1 cellular context compared by ENCODE assay signal in genomic region chr20:11918280-11918952, GRCh38.
TF ChIP-seq lines count a peak whose summit lies in the region.

No MANE protein-coding gene starts in this region.

TF ChIP-seq in HepG2, 621 proteins besides CTCF, POLR2A, EP300 and RAD21 (continued from another document):
- TF ChIP-seq, protein P1, sequence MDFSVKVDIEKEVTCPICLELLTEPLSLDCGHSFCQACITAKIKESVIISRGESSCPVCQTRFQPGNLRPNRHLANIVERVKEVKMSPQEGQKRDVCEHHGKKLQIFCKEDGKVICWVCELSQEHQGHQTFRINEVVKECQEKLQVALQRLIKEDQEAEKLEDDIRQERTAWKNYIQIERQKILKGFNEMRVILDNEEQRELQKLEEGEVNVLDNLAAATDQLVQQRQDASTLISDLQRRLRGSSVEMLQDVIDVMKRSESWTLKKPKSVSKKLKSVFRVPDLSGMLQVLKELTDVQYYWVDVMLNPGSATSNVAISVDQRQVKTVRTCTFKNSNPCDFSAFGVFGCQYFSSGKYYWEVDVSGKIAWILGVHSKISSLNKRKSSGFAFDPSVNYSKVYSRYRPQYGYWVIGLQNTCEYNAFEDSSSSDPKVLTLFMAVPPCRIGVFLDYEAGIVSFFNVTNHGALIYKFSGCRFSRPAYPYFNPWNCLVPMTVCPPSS (IDR thresholded peaks at IDR 0.05): no peak
- TF ChIP-seq SRY (CRISPR knock-in tag; IDR thresholded peaks at IDR 0.05) (no peak), ZNF326 (CRISPR knock-in tag; IDR thresholded peaks at IDR 0.05; ENCODE audit: borderline replicate concordance) (no peak), TBX3 (IDR thresholded peaks at IDR 0.05; ENCODE audit: borderline replicate concordance) (no peak), MED13 (CRISPR knock-in tag; IDR thresholded peaks at IDR 0.05) (no peak), RFXAP (CRISPR knock-in tag; IDR thresholded peaks at IDR 0.05; ENCODE audit: borderline replicate concordance) (no peak), NPAS2 (CRISPR knock-in tag; IDR thresholded peaks at IDR 0.05; ENCODE audit: borderline replicate concordance) (no peak), GATA4 (IDR thresholded peaks at IDR 0.05; ENCODE audit: borderline replicate concordance, low read depth) (no peak), CREM (IDR thresholded peaks at IDR 0.05) (no peak), CREM (CRISPR knock-in tag; IDR thresholded peaks at IDR 0.05) (no peak), TAF1 (CRISPR knock-in tag; IDR thresholded peaks at IDR 0.05) (no peak)
- TF ChIP-seq, protein P2, sequence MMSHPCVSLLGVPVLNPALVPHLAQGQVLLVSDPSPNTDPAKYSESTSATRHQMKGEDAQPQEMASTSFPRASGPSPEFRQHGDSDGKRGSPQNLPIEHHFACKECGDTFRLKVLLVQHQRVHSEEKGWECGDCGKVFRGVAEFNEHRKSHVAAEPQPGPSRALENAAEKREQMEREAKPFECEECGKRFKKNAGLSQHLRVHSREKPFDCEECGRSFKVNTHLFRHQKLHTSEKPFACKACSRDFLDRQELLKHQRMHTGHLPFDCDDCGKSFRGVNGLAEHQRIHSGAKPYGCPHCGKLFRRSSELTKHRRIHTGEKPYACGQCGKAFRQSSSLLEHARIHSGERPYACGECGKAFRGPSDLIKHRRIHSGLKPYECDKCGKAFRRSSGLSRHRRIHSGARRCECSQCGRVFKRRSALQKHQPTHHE (CRISPR knock-in tag; IDR thresholded peaks at IDR 0.05; ENCODE audit: borderline replicate concordance): no peak
- TF ChIP-seq, protein P3, sequence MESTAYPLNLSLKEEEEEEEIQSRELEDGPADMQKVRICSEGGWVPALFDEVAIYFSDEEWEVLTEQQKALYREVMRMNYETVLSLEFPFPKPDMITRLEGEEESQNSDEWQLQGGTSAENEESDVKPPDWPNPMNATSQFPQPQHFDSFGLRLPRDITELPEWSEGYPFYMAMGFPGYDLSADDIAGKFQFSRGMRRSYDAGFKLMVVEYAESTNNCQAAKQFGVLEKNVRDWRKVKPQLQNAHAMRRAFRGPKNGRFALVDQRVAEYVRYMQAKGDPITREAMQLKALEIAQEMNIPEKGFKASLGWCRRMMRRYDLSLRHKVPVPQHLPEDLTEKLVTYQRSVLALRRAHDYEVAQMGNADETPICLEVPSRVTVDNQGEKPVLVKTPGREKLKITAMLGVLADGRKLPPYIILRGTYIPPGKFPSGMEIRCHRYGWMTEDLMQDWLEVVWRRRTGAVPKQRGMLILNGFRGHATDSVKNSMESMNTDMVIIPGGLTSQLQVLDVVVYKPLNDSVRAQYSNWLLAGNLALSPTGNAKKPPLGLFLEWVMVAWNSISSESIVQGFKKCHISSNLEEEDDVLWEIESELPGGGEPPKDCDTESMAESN (CRISPR knock-in tag; conservative IDR thresholded peaks at IDR 0.05): no peak
